In the genomic region with DNA sequence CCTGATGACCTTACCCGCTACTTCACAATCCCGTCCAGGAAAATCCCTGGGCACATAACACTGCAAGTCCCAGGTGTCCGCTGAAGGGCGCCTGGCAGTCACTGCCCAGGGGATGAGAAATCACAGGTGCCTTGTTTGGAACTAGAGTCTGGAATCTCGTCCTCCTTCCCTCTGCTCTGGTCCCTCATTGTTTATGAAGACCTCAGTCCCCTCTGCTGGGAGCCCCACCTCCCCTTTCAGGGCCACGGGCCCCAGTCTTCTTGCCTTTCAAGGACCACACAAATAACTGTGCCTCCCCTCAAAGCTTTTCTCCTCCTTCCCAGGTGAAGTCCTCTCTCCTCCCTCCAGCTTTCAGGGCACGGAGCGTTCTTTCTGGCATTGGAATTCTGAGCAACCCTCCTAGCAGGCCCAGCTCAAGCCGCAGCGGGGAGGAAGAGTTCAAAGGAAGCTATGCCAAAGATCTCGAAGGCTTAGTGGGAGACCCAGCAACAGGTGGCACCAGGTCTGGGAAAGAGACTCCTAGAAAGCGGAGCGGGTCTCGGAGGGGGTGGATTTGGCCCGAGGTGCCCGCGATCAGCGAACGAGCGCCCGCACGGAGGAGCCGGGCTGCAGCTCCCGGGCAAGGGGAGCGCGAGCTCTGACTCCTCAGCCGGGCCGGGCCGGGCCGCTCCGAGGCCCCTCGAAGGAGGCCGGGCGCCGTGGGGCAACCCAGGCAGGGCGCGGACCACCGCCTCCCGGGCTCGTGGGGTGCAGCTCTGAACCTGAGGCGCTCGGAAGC, we compare ENCODE assay signal across 9 cellular contexts. TPM values are rescaled to one million over a fixed set of nuclear protein-coding genes. Genes with fewer than 3 reads are reported as not detected.
DNase-seq lines count a peak whose midpoint lies in the region; ATAC-seq, FAIRE-seq and TF ChIP-seq lines count a peak whose summit lies in the region.
"Not testable (repeated sequence)": the region's sequence is repeated elsewhere in the genome, so short reads cannot be mapped to it uniquely, and the experiment has no call there.
"Had no signal": no experiment of that assay in that cellular context is flagged by ENCODE, and none has a peak within 500 bp of the region (broad histone marks: within the 10 kb centered on the region; RNA-seq: fewer than 3 reads in every experiment).

No MANE protein-coding gene starts in this region.

- H2AFZ ChIP-seq in HCT116 (ENCODE audit: low read depth, low read length, poor library complexity, severe bottlenecking), result not testable (repeated sequence)

- ATAC-seq in HCT116, result peak; percentile 18; the same call in 1 of the 2 replicates
- peak in 1 of 2 donors; percentile 34 for ATAC-seq in natural killer cell treated with Interleukin-12 subunit alpha and Interleukin-12 subunit beta and Interleukin-15 and Interleukin-18, amount 100 ng/mL, for 72 hours

- peak; percentile 55 for DNase-seq in DMS53 (lab: John Stamatoyannopoulos, UW)
- DNase-seq in HCT116 (ENCODE audit: low read depth, low spot score); bronchial epithelial cell (ENCODE audit: low read depth); left ventricle myocardium inferior; natural killer cell treated with Interleukin-12 subunit alpha and Interleukin-12 subunit beta and Interleukin-15 and Interleukin-18, amount 100 ng/mL, for 72 hours (ENCODE audit: low spot score): not testable (repeated sequence)
- peak; percentile 39 for DNase-seq in NCI-H1092 treated with DMSO at 0.1 percent for 48 hours (lab: John Stamatoyannopoulos, UW)
- DNase-seq in activated CD4-positive, alpha-beta T cell treated with anti-CD3 and anti-CD28 coated beads for 48 hours, result peak; percentile 38

- not testable (repeated sequence) for H3K9me2 ChIP-seq in HCT116 (ENCODE audit: insufficient read depth)

- not testable (repeated sequence) for H3K79me2 ChIP-seq in HCT116 (ENCODE audit: insufficient read depth, low read length)

- RAD21 ChIA-PET in HCT116 (lab: Charles Lee; ENCODE audit: low non-redundant PET in 1 of 2, low total read pairs in 2 of 2, uncharacterized antibody in 2 of 2, unreplicated experiment in 2 of 2), result interaction anchor here (0.6 to 1.4 kb wide), 3 partner anchors 21 to 79 kb away, joined by 3 read pairs; a partner anchor contains a TSS

- intact Hi-C loops in HCT116 (cut with micrococcal nuclease), result loop anchor here (2.0 kb wide), 1 partner anchor 38 kb away; no protein-coding TSS in a partner anchor
- intact Hi-C loops in left ventricle myocardium inferior (cut with micrococcal nuclease), result not testable (repeated sequence)

- H3K4me1 ChIP-seq in HCT116 (ENCODE audit: control insufficient read depth in 1 of 2, insufficient read depth in 2 of 2, low read length in 2 of 2), result peaks cover 9 to 14% of the 10 kb centered on the region in 2 experiments
- H3K4me1 ChIP-seq in left ventricle myocardium inferior, result peaks cover 13% of the 10 kb centered on the region
- peaks cover 12% of the 10 kb centered on the region for H3K4me1 ChIP-seq in stomach smooth muscle (ENCODE audit: control insufficient read depth, insufficient read depth, low read length)

- BruUV-seq in HCT116 (replicated peaks; lab: Mats Ljungman, UMichigan), result not testable (repeated sequence)

- H3K4me3 ChIP-seq in HCT116 (replicated peaks in 1 of 2; ENCODE audit: low read depth in 1 of 2, low read length in 2 of 2) (peak overlapping the region; percentile 63 to 78), bronchial epithelial cell (ENCODE audit: low read depth, low read length) (peak overlapping the region; percentile 71), left ventricle myocardium inferior (peak overlapping the region; percentile 96), stomach smooth muscle (ENCODE audit: low read length in 2 of 2) (peak overlapping the region; percentile 79 to 83)

- TF ChIP-seq RAD21 in HCT116 (IDR thresholded peaks at IDR 0.05; ENCODE audit: low read depth), result not testable (repeated sequence)

- peak overlapping the region; percentile 68 for H3K4me3 Mint-ChIP-seq in natural killer cell treated with Interleukin-12 subunit alpha and Interleukin-12 subunit beta and Interleukin-15 and Interleukin-18, amount 100 ng/mL, for 72 hours

- TF ChIP-seq POLR2A in HCT116 (IDR thresholded peaks at IDR 0.05; ENCODE audit: borderline replicate concordance, extremely low read depth, insufficient read depth, insufficient read length), result not testable (repeated sequence)

- H3K9ac ChIP-seq in HCT116 (ENCODE audit: low read length), result peak overlapping the region; percentile 92
- peak overlapping the region; percentile 93 for H3K9ac ChIP-seq in stomach smooth muscle (ENCODE audit: low read length in 2 of 2)

- not testable (repeated sequence) for H3K9me3 Mint-ChIP-seq in natural killer cell treated with Interleukin-12 subunit alpha and Interleukin-12 subunit beta and Interleukin-15 and Interleukin-18, amount 100 ng/mL, for 72 hours

- FAIRE-seq in bronchial epithelial cell (lab: Jason Lieb, UNC), result not testable (repeated sequence)

- not testable (repeated sequence) for H3K27me3 Mint-ChIP-seq in natural killer cell treated with Interleukin-12 subunit alpha and Interleukin-12 subunit beta and Interleukin-15 and Interleukin-18, amount 100 ng/mL, for 72 hours

- not testable (repeated sequence) for H3K36me3 ChIP-seq in HCT116 (ENCODE audit: control insufficient read depth in 1 of 2, insufficient read depth in 2 of 2, low read length in 2 of 2); bronchial epithelial cell (ENCODE audit: control insufficient read depth, insufficient read depth, low read length); left ventricle myocardium inferior; stomach smooth muscle (ENCODE audit: control insufficient read depth in 2 of 2, insufficient read depth in 2 of 2, low read length in 2 of 2)

- peak overlapping the region in 1 of 2 donors; percentile 64 for H3K27ac Mint-ChIP-seq in natural killer cell treated with Interleukin-12 subunit alpha and Interleukin-12 subunit beta and Interleukin-15 and Interleukin-18, amount 100 ng/mL, for 72 hours

- not testable (repeated sequence) for H3K9me3 ChIP-seq in HCT116 (ENCODE audit: control insufficient read depth in 1 of 2, insufficient read depth in 1 of 2, low read depth in 1 of 2, low read length in 2 of 2); left ventricle myocardium inferior (replicated peaks); stomach smooth muscle (ENCODE audit: control insufficient read depth in 2 of 2, low read length in 2 of 2)

- H4K20me1 ChIP-seq in HCT116 (ENCODE audit: insufficient read depth), result not testable (repeated sequence)

- TF ChIP-seq CTCF in HCT116 (IDR thresholded peaks at IDR 0.05 in 2 of 3, conservative IDR thresholded peaks at IDR 0.05 in 1 of 3; ENCODE audit: borderline replicate concordance in 1 of 3, insufficient read depth in 1 of 3, low read depth in 2 of 3, low read length in 2 of 3); bronchial epithelial cell (IDR thresholded peaks at IDR 0.05; ENCODE audit: insufficient read depth, low read length, severe bottlenecking); left ventricle myocardium inferior (IDR thresholded peaks at IDR 0.05; ENCODE audit: borderline replicate concordance): not testable (repeated sequence)

- CTCF ChIA-PET in HCT116 (lab: Charles Lee), result interaction anchor here (0.7 to 2.3 kb wide), 27 partner anchors 8 to 318 kb away, joined by 3 to 23 read pairs (median 7); a partner anchor contains a TSS

- POLR2A ChIA-PET in HCT116 (lab: Charles Lee), result interaction anchor here (0.9 to 2.1 kb wide), 5 partner anchors 8 to 40 kb away, joined by 4 to 10 read pairs (median 5); a partner anchor contains a TSS

- H3K4me1 Mint-ChIP-seq in natural killer cell treated with Interleukin-12 subunit alpha and Interleukin-12 subunit beta and Interleukin-15 and Interleukin-18, amount 100 ng/mL, for 72 hours (ENCODE audit: low read depth in 2 of 2), result peaks cover 4 to 10% of the 10 kb centered on the region in 2 donors

- not testable (repeated sequence) for H3K27me3 ChIP-seq in HCT116 (ENCODE audit: insufficient read depth, low read length); bronchial epithelial cell (ENCODE audit: control insufficient read depth, insufficient read depth, low read length); left ventricle myocardium inferior (ENCODE audit: low read depth); stomach smooth muscle (ENCODE audit: control insufficient read depth in 1 of 2, insufficient read depth in 2 of 2, low read length in 2 of 2)

- H3K27ac ChIP-seq in HCT116 (ENCODE audit: low read depth, low read length), result peak overlapping the region; percentile 83
- H3K27ac ChIP-seq in left ventricle myocardium inferior (replicated peaks), result peak overlapping the region; percentile 98
- H3K27ac ChIP-seq in stomach smooth muscle (ENCODE audit: low read length), result peak overlapping the region; percentile 94

- H3K36me3 Mint-ChIP-seq in natural killer cell treated with Interleukin-12 subunit alpha and Interleukin-12 subunit beta and Interleukin-15 and Interleukin-18, amount 100 ng/mL, for 72 hours, result not testable (repeated sequence)

- peak overlapping the region; percentile 88 for H3K4me2 ChIP-seq in HCT116 (ENCODE audit: low read length)

RNA-seq across cellular contexts. Expression of a gene that starts 19.5 kb away (rescaled TPM):
- total RNA-seq in HCT116 (2021; ENCODE audit: unreplicated experiment) (0.32 TPM), bronchial epithelial cell (not detected in 2 replicates), left ventricle myocardium inferior (0.85 TPM)
- polyA plus RNA-seq in HCT116 (2012), result 0.07 and 0.10 TPM in 2 replicates
- total RNA-seq in natural killer cell treated with Interleukin-12 subunit alpha and Interleukin-12 subunit beta and Interleukin-15 and Interleukin-18, amount 100 ng/mL, for 72 hours, result under 1 TPM in 1 of 2 donors, not detected in 1; 0.14 TPM
- total RNA-seq: lung microvascular endothelial cell had no signal

RNA-seq across cellular contexts. Expression of a gene that starts 21.1 kb away (rescaled TPM):
- total RNA-seq in HCT116 (2021; ENCODE audit: unreplicated experiment) (17.9 TPM), bronchial epithelial cell (1.3 and 6.4 TPM in 2 replicates), left ventricle myocardium inferior (1.4 TPM)
- polyA plus RNA-seq in HCT116 (2012), result 13.2 and 13.4 TPM in 2 replicates
- under 1 TPM in 1 of 2 donors, not detected in 1; 0.08 TPM for total RNA-seq in natural killer cell treated with Interleukin-12 subunit alpha and Interleukin-12 subunit beta and Interleukin-15 and Interleukin-18, amount 100 ng/mL, for 72 hours

RNA-seq across cellular contexts. Expression of a gene that starts 39.7 kb away (rescaled TPM):
- total RNA-seq in HCT116 (2021; ENCODE audit: unreplicated experiment) (9.7 TPM), bronchial epithelial cell (5.2 and 9.7 TPM in 2 replicates), left ventricle myocardium inferior (6.6 TPM)
- 14.1 and 14.8 TPM in 2 replicates for polyA plus RNA-seq in HCT116 (2012)
- total RNA-seq in natural killer cell treated with Interleukin-12 subunit alpha and Interleukin-12 subunit beta and Interleukin-15 and Interleukin-18, amount 100 ng/mL, for 72 hours, result 1 to 10 TPM; 3.9 to 6.6 TPM

RNA-seq across cellular contexts. Expression of a gene that starts 49.8 kb away (rescaled TPM):
- 76.9 TPM for total RNA-seq in HCT116 (2021; ENCODE audit: unreplicated experiment)
- 86.3 and 99.2 TPM in 2 replicates for polyA plus RNA-seq in HCT116 (2012)
- total RNA-seq in bronchial epithelial cell, result 27.6 and 32.0 TPM in 2 replicates
- 280 TPM for total RNA-seq in left ventricle myocardium inferior
- 10 to 100 TPM; 51.5 to 75.9 TPM for total RNA-seq in natural killer cell treated with Interleukin-12 subunit alpha and Interleukin-12 subunit beta and Interleukin-15 and Interleukin-18, amount 100 ng/mL, for 72 hours

RNA-seq across cellular contexts. Expression of a gene that starts 51.9 kb away (rescaled TPM):
- 34.5 TPM for total RNA-seq in HCT116 (2021; ENCODE audit: unreplicated experiment)
- polyA plus RNA-seq in HCT116 (2012), result 14.8 and 15.4 TPM in 2 replicates
- 28.2 and 33.2 TPM in 2 replicates for total RNA-seq in bronchial epithelial cell
- 10.3 TPM for total RNA-seq in left ventricle myocardium inferior
- 10 to 100 TPM; 38.3 to 48.4 TPM for total RNA-seq in natural killer cell treated with Interleukin-12 subunit alpha and Interleukin-12 subunit beta and Interleukin-15 and Interleukin-18, amount 100 ng/mL, for 72 hours
